15 cellular contexts compared by ENCODE assay signal in the genomic region with DNA sequence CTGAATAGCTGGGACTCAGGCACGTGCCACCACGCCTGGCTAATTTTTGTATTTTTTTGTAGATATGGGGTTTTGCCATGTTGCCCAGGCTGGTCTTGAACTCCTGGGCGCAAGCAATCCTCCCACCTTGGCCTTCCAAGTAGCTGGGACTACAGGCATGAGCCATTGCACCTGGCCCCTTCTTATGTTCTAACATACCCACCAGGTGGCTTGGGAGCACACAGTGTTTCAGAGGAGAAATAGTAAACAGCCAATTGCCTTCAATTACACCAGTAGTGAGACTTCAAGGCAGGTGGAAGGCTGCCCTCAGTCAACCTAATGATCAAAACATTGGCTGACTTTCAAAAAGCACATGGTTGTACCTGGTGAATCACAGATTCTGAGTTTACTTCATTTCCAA.
DNase-seq lines count a peak whose midpoint lies in the region; ATAC-seq, FAIRE-seq and TF ChIP-seq lines count a peak whose summit lies in the region.
"Had no signal": no experiment of that assay in that cellular context is flagged by ENCODE, and none has a peak within 500 bp of the region (broad histone marks: within the 10 kb centered on the region; RNA-seq: fewer than 3 reads in every experiment).

No MANE protein-coding gene starts in this region.

- H3K4me1 ChIP-seq in H1 (replicated peaks in 1 of 4; ENCODE audit: control insufficient read depth in 3 of 4, insufficient read depth in 4 of 4, low read length in 3 of 4) (no peaks in the 10 kb centered on the region), PC-9 (replicated peaks; ENCODE audit: insufficient read depth) (no peaks in the 10 kb centered on the region)

- H3K27me3 ChIP-seq in H7 (ENCODE audit: control insufficient read depth, insufficient read depth, low read length): no peaks in the 10 kb centered on the region
- H3K27me3 ChIP-seq in H1 (replicated peaks in 1 of 4; ENCODE audit: control insufficient read depth in 3 of 4, extremely low read depth in 1 of 4, insufficient read depth in 3 of 4, low read length in 3 of 4): no peaks in the 10 kb centered on the region
- H3K27me3 ChIP-seq in PC-9 (ENCODE audit: insufficient read depth, low read depth): no peaks in the 10 kb centered on the region

- H3K4me3 ChIP-seq in H7 (ENCODE audit: insufficient read depth, low read depth, low read length) (no peak overlapping the region), H1 (ENCODE audit: extremely low read depth in 1 of 4, insufficient read depth in 2 of 4, low read depth in 3 of 4, low read length in 4 of 4) (no peak overlapping the region), PC-9 (no peak overlapping the region)

- no peak overlapping the region for H3K18ac ChIP-seq in H1 (ENCODE audit: extremely low read depth, low read length)

- TF ChIP-seq CTCF in H1 (IDR thresholded peaks at IDR 0.05; ENCODE audit: control extremely low read depth in 1 of 3, insufficient read depth in 1 of 3, low read depth in 1 of 3, low read length in 3 of 3): peak in 2 of 3 experiments; percentile 14 to 18; a peak in 2 of 4 replicates
- no peak for TF ChIP-seq CTCF in PC-9 (conservative IDR thresholded peaks at IDR 0.05)

- DNase-seq in NCI-H1417 (lab: John Stamatoyannopoulos, UW) (peak in 2 of 3 experiments; percentile 29 to 66), NCI-H1417 treated with DMSO at 0.1 percent for 48 hours (lab: John Stamatoyannopoulos, UW) (no peak), H7 (peak; percentile 33), NCI-H2171 (lab: John Stamatoyannopoulos, UW) (peak; percentile 53), H1 (ENCODE audit: low read depth in 1 of 2, low spot score in 2 of 2) (no peak), PC-9 (no peak)
- no peak for DNase-seq in activated CD4-positive, CD25-positive, alpha-beta regulatory T cell (lab: John Stamatoyannopoulos, UW)
- DNase-seq: C1 segment of cervical spinal cord, KBM-7, NCI-H1092, NCI-H345, NCI-H526 treated with DMSO at 0.1 percent for 48 hours, RPMI8226 had no signal

- TF ChIP-seq RAD21 in H1 (IDR thresholded peaks at IDR 0.05 in 1 of 2, conservative IDR thresholded peaks at IDR 0.05 in 1 of 2; ENCODE audit: low read depth in 2 of 2, low read length in 2 of 2): peak; percentile 5 to 46; a peak in 2 of 4 replicates

- H4K8ac ChIP-seq in H1 (ENCODE audit: extremely low read depth, insufficient read depth, low read length): no peak overlapping the region

- ATAC-seq in HG03520 (IDR thresholded peaks at IDR 0.05; ENCODE audit: unreplicated experiment): no peak

- H4K91ac ChIP-seq in H1 (replicated peaks; ENCODE audit: insufficient read length, low read length): no peak overlapping the region

- H3K4me2 ChIP-seq in H1 (ENCODE audit: insufficient read depth in 1 of 2, low read depth in 2 of 2, low read length in 2 of 2) (no peak overlapping the region), PC-9 (no peak overlapping the region)

- no peak overlapping the region for H3K14ac ChIP-seq in H1 (ENCODE audit: insufficient read length)

- WGBS in H1 (ENCODE audit: extremely low coverage in 1 of 2, insufficient coverage in 1 of 2, insufficient read length in 1 of 2, insufficient replicate concordance in 2 of 2, low coverage in 1 of 2, low lambda C conversion rate in 2 of 2, missing lambda C conversion rate in 1 of 2), 2 experiments: 92% methylated on average over 3 of the region's 3 CpGs; no CpG with 5 or more reads in 1 of the 2 experiments

- CTCF ChIA-PET in H1 (lab: Charles Lee; ENCODE audit: partially characterized antibody): interaction anchor here (0.9 to 2.3 kb wide), 3 partner anchors 27 to 142 kb away, joined by 4 to 11 read pairs (median 4); no protein-coding TSS in a partner anchor
- CTCF ChIA-PET in PC-9 (lab: Charles Lee): no interaction called here

- H3K9ac ChIP-seq in H1 (replicated peaks in 1 of 4; ENCODE audit: extremely low read depth in 1 of 4, low read depth in 3 of 4, low read length in 3 of 4): no peak overlapping the region

- no peaks in the 10 kb centered on the region for H4K20me1 ChIP-seq in H1 (replicated peaks in 1 of 2; ENCODE audit: control insufficient read depth in 1 of 2, insufficient read depth in 2 of 2, low read length in 2 of 2)
- no peaks in the 10 kb centered on the region for H4K20me1 ChIP-seq in PC-9 (ENCODE audit: insufficient read depth)

- H3K79me2 ChIP-seq in H1 (ENCODE audit: control insufficient read depth in 1 of 2, insufficient read depth in 2 of 2, low read length in 2 of 2): no peaks in the 10 kb centered on the region
- no peaks in the 10 kb centered on the region for H3K79me2 ChIP-seq in PC-9 (ENCODE audit: low read depth)

- H2BK12ac ChIP-seq in H1 (ENCODE audit: low read depth, low read length): no peak overlapping the region

- no peak overlapping the region for H2AFZ ChIP-seq in H1 (ENCODE audit: low read length)
- no peak overlapping the region for H2AFZ ChIP-seq in PC-9

- H2BK15ac ChIP-seq in H1 (ENCODE audit: low read length): no peak overlapping the region

- peak; percentile 62 for FAIRE-seq in H1 (lab: Jason Lieb, UNC)

- H3K4ac ChIP-seq in H1 (replicated peaks; ENCODE audit: insufficient read length, low read depth, low read length): no peak overlapping the region

- no peaks in the 10 kb centered on the region for H3K9me2 ChIP-seq in PC-9 (ENCODE audit: insufficient read depth)

- no peak overlapping the region; the same call in 1 of the 2 replicates for H3K27ac ChIP-seq in H1 (ENCODE audit: low read depth, low read length)
- H3K27ac ChIP-seq in PC-9: no peak overlapping the region
- H3K27ac ChIP-seq: HL-60 had no signal

- TF ChIP-seq EP300 in H1 (IDR thresholded peaks at IDR 0.05; ENCODE audit: borderline replicate concordance in 1 of 2, low read depth in 2 of 2, low read length in 2 of 2): no peak

- no TSS peak for BruUV-seq in PC-9 (replicated peaks; lab: Mats Ljungman, UMichigan)

- H2BK5ac ChIP-seq in H1 (ENCODE audit: low read depth, low read length): no peak overlapping the region

- no peak overlapping the region for H2BK20ac ChIP-seq in H1 (ENCODE audit: low read length)

- no peak overlapping the region for H3K23ac ChIP-seq in H1 (ENCODE audit: insufficient read length)

- TF ChIP-seq POLR2A in H1 (IDR thresholded peaks at IDR 0.05; ENCODE audit: control extremely low read depth in 1 of 2, low read depth in 2 of 2, low read length in 2 of 2): no peak

- intact Hi-C loops in PC-9 (cut with micrococcal nuclease; ENCODE audit: unreplicated experiment): no loop called here

- H3K9me3 ChIP-seq in H1 (ENCODE audit: insufficient read depth in 2 of 2, low read depth in 1 of 2, low read length in 1 of 2) (no peaks in the 10 kb centered on the region), PC-9 (ENCODE audit: insufficient read depth, low read depth) (no peaks in the 10 kb centered on the region)

- POLR2A ChIA-PET in H1 (lab: Charles Lee; ENCODE audit: partially characterized antibody) (interaction anchor here (0.8 to 1.4 kb wide), 2 partner anchors 10 to 98 kb away, joined by 3 to 4 read pairs; no protein-coding TSS in a partner anchor), PC-9 (lab: Charles Lee; ENCODE audit: unreplicated experiment) (no interaction called here)

- no peaks in the 10 kb centered on the region for H3K79me1 ChIP-seq in H1 (ENCODE audit: low read depth, low read length)

- H3F3A ChIP-seq in PC-9 (ENCODE audit: insufficient read depth, low read depth): no peaks in the 10 kb centered on the region

- H3K56ac ChIP-seq in H1 (replicated peaks; ENCODE audit: insufficient read length, low read depth, low read length): no peak overlapping the region

- no peak overlapping the region for H2AK5ac ChIP-seq in H1 (ENCODE audit: low read depth, low read length)

- H2BK120ac ChIP-seq in H1 (replicated peaks; ENCODE audit: low read depth, low read length): no peak overlapping the region

- H4K5ac ChIP-seq in H1 (ENCODE audit: insufficient read length, low read depth, low read length): no peak overlapping the region

- no peaks in the 10 kb centered on the region for H3K23me2 ChIP-seq in H1 (ENCODE audit: low read depth, low read length)

- H3K36me3 ChIP-seq in H7 (replicated peaks; ENCODE audit: control insufficient read depth, insufficient read depth, low read length): no peaks in the 10 kb centered on the region
- no peaks in the 10 kb centered on the region; a peak in 1 of 8 replicates for H3K36me3 ChIP-seq in H1 (ENCODE audit: control insufficient read depth in 2 of 4, insufficient read depth in 4 of 4, low read length in 3 of 4)
- H3K36me3 ChIP-seq in PC-9 (ENCODE audit: low read depth): no peaks in the 10 kb centered on the region

TF ChIP-seq in H1, 55 proteins besides CTCF, POLR2A, EP300 and RAD21:
- TF ChIP-seq TEAD4 (IDR thresholded peaks at IDR 0.05; ENCODE audit: low read depth, low read length) (no peak), CBX8 (IDR thresholded peaks at IDR 0.05; ENCODE audit: borderline replicate concordance, low read depth, low read length) (no peak), PHF8 (conservative IDR thresholded peaks at IDR 0.05; ENCODE audit: low read depth, low read length) (no peak), CHD2 (IDR thresholded peaks at IDR 0.05; ENCODE audit: low read length) (no peak), TBP (IDR thresholded peaks at IDR 0.05; ENCODE audit: low read depth, low read length) (no peak), GTF2F1 (IDR thresholded peaks at IDR 0.05; ENCODE audit: borderline replicate concordance, low read depth, low read length) (no peak), SUZ12 (IDR thresholded peaks at IDR 0.05; ENCODE audit: low read length) (no peak), ATF3 (IDR thresholded peaks at IDR 0.05; ENCODE audit: insufficient read depth, low read depth, low read length) (no peak), GABPA (IDR thresholded peaks at IDR 0.05; ENCODE audit: borderline replicate concordance, insufficient read depth, low read length) (no peak), JUND (IDR thresholded peaks at IDR 0.05; ENCODE audit: low read length) (no peak)

Comparison
In these comparisons a context has a peak if more than half of its experiments do, and no peak if none do; other contexts are left out.
1. DNase-seq: peak in NCI-H1417 (2 of 3), H7 (single experiment) and NCI-H2171 (single experiment); none in NCI-H1417 treated with DMSO at 0.1 percent for 48 hours (single experiment), H1 (0 of 2), PC-9 (0 of 2) and activated CD4-positive, CD25-positive, alpha-beta regulatory T cell (0 of 4).